In genomic region chr20:14142171-14142570, GRCh38 we compare ENCODE assay signal across 2 cellular contexts.
TF ChIP-seq lines count a peak whose summit lies in the region.

No MANE protein-coding gene starts in this region.

TF ChIP-seq in IMR-90, 13 proteins besides CTCF, POLR2A, EP300 and RAD21 (continued from another document):
- TF ChIP-seq ELK1 (IDR thresholded peaks at IDR 0.05; ENCODE audit: borderline replicate concordance, low read depth, low read length) (no peak), MXI1 (IDR thresholded peaks at IDR 0.05; ENCODE audit: borderline replicate concordance, low read depth, low read length) (no peak), RFX5 (IDR thresholded peaks at IDR 0.05; ENCODE audit: low read depth, low read length) (no peak), RCOR1 (IDR thresholded peaks at IDR 0.05; ENCODE audit: insufficient replicate concordance, low read length) (no peak), SMC3 (IDR thresholded peaks at IDR 0.05; ENCODE audit: low read depth, low read length) (0 out of 2 replicates have a peak, but pooled peaks have one; percentile 6)

TF ChIP-seq in neural cell, 6 proteins besides CTCF, POLR2A, EP300 and RAD21 (continued from another document):
- peak; percentile 87 for TF ChIP-seq SMC3 (conservative IDR thresholded peaks at IDR 0.05; ENCODE audit: poor library complexity)
